24 cellular contexts compared by ENCODE assay signal in the genomic region with DNA sequence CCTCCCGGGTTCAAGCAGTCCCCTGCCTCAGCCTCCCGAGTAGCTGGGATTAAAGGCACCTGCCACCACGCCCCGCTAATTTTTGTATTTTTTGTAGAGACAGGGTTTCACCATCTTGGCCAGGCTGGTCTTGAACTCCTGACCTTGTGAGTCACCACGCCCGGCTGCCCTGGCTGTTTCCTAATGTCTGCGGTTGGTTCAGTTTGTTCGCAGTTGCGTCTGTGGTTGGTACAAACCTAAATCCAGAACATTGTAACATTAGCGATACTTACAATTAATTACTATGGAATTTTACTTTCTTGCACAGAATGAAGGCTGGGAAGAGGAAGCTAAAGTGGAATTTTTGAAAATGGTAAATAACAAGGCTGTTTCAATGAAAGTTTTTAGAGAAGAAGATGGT. TPM values are rescaled to one million over a fixed set of nuclear protein-coding genes. Genes with fewer than 3 reads are reported as not detected.
DNase-seq lines count a peak whose midpoint lies in the region; ATAC-seq, FAIRE-seq and TF ChIP-seq lines count a peak whose summit lies in the region.
"Had no signal": no experiment of that assay in that cellular context is flagged by ENCODE, and none has a peak within 500 bp of the region (broad histone marks: within the 10 kb centered on the region; RNA-seq: fewer than 3 reads in every experiment).

No MANE protein-coding gene starts in this region.

- H3K27me3 ChIP-seq in mammary epithelial cell (ENCODE audit: insufficient read depth, low read length), result peaks cover 3% of the 10 kb centered on the region
- no peaks in the 10 kb centered on the region for H3K27me3 ChIP-seq in HepG2 (ENCODE audit: control insufficient read depth in 1 of 2, insufficient read depth in 2 of 2, low read length in 2 of 2)
- no peaks in the 10 kb centered on the region for H3K27me3 ChIP-seq in adrenal gland
- H3K27me3 ChIP-seq: testis had no signal

- H3K4me2 ChIP-seq in mammary epithelial cell (ENCODE audit: insufficient read depth, low read depth, low read length), result no peak overlapping the region
- H3K4me2 ChIP-seq in HepG2 (ENCODE audit: low read depth, low read length), result no peak overlapping the region

- no peak for TF ChIP-seq POLR2A in HepG2 (IDR thresholded peaks at IDR 0.05; ENCODE audit: insufficient read depth in 1 of 2, low read depth in 2 of 2, low read length in 2 of 2)
- TF ChIP-seq POLR2A in adrenal gland (IDR thresholded peaks at IDR 0.05), result no peak

- H3K79me2 ChIP-seq in mammary epithelial cell (ENCODE audit: insufficient read depth, low read length), result no peaks in the 10 kb centered on the region
- H3K79me2 ChIP-seq in HepG2 (ENCODE audit: insufficient read depth, low read length), result no peaks in the 10 kb centered on the region

- H3K9me3 ChIP-seq in mammary epithelial cell (replicated peaks; ENCODE audit: insufficient read depth, low read length), result no peaks in the 10 kb centered on the region
- no peaks in the 10 kb centered on the region for H3K9me3 ChIP-seq in HepG2 (ENCODE audit: low read length)
- no peaks in the 10 kb centered on the region for H3K9me3 ChIP-seq in adrenal gland (replicated peaks in 1 of 3)
- H3K9me3 ChIP-seq: testis had no signal

- ATAC-seq in HepG2 (no peak), HG02885 (IDR thresholded peaks at IDR 0.05; ENCODE audit: poor library complexity, unreplicated experiment) (no peak), omental fat pad (ENCODE audit: low FRiP score) (no peak)
- ATAC-seq: activated naive CD4-positive, alpha-beta T cell treated with anti-CD3 and anti-CD28 coated beads, Interleukin-2, amount 50 U/mL, for 72 hours; right cardiac atrium; stimulated activated effector memory CD8-positive, alpha-beta T cell treated with anti-CD3 and anti-CD28 coated beads, Interleukin-12 subunit alpha, Interleukin-12 subunit beta, amount 100 ng/mL, for 72 hours; WTC11 had no signal

- dilution Hi-C loops in mammary epithelial cell (cut with HindIII; ENCODE audit: low sequenced_read_pairs), result no loop called here

- DNase-seq in SKM-1 treated with dmso at 0.1 percent for 144 hours (lab: John Stamatoyannopoulos, UW; ENCODE audit: unreplicated experiment), result peak; percentile 19
- no peak for DNase-seq in SKM-1 (lab: John Stamatoyannopoulos, UW; ENCODE audit: unreplicated experiment)
- DNase-seq in NOMO-1 treated with dmso at 0.1 percent for 144 hours (lab: John Stamatoyannopoulos, UW; ENCODE audit: unreplicated experiment), result peak; percentile 64
- DNase-seq in mammary epithelial cell, result peak; percentile 39
- DNase-seq in HepG2 (ENCODE audit: low spot score), result no peak
- no peak for DNase-seq in adrenal gland
- DNase-seq in omental fat pad (ENCODE audit: low spot score), result no peak
- DNase-seq: activated CD4-positive, alpha-beta memory T cell treated with anti-CD3 and anti-CD28 coated beads, Interleukin-2, amount 10 ng/mL, durations not matched to agents 7 days and 5 days; activated T-cell treated with anti-CD3 and anti-CD28 coated beads, Interleukin-2, amount 50 U/mL, for 48 hours; H7; NCI-H69; occipital lobe; right cardiac atrium; stimulated activated CD4-positive, alpha-beta T cell treated with anti-CD3 and anti-CD28 coated beads, Interleukin-15, amount 100 ng/mL, for 24 hours; testis had no signal

- no peaks in the 10 kb centered on the region for H3K36me3 ChIP-seq in mammary epithelial cell (ENCODE audit: insufficient read depth, low read length)
- H3K36me3 ChIP-seq in HepG2 (replicated peaks in 1 of 2; ENCODE audit: control insufficient read depth in 1 of 2, insufficient read depth in 2 of 2, low read length in 2 of 2), result no peaks in the 10 kb centered on the region
- no peaks in the 10 kb centered on the region for H3K36me3 ChIP-seq in adrenal gland (replicated peaks in 1 of 2)

- no peak for TF ChIP-seq RAD21 in HepG2 (CRISPR knock-in tag; IDR thresholded peaks at IDR 0.05)

- POLR2A ChIA-PET in HepG2 (lab: Yijun Ruan, JAX), result no interaction called here

- BruUV-seq in mammary epithelial cell (replicated peaks; lab: Mats Ljungman, UMichigan) (no TSS peak), HepG2 (replicated peaks; lab: Mats Ljungman, UMichigan) (no TSS peak)

- H2AFZ ChIP-seq in mammary epithelial cell (ENCODE audit: low read depth, low read length) (no peak overlapping the region), HepG2 (ENCODE audit: low read length) (no peak overlapping the region)

- CTCF ChIA-PET in mammary epithelial cell (lab: Charles Lee; ENCODE audit: low non-redundant PET) (no interaction called here), HepG2 (lab: Yijun Ruan, JAX; ENCODE audit: low intra/inter-chr PET ratio, low total read pairs) (no interaction called here)

- no peak for TF ChIP-seq CTCF in mammary epithelial cell (conservative IDR thresholded peaks at IDR 0.05 in 1 of 2, IDR thresholded peaks at IDR 0.05 in 1 of 2; ENCODE audit: extremely low read depth in 1 of 2, insufficient read depth in 1 of 2, low read depth in 1 of 2, low read length in 2 of 2)
- TF ChIP-seq CTCF in HepG2 (CRISPR knock-in tag; IDR thresholded peaks at IDR 0.05), result no peak
- TF ChIP-seq CTCF in adrenal gland (IDR thresholded peaks at IDR 0.05), result no peak
- TF ChIP-seq CTCF in omental fat pad (IDR thresholded peaks at IDR 0.05), result no peak

- TF ChIP-seq EP300 in HepG2 (IDR thresholded peaks at IDR 0.05; ENCODE audit: low read depth in 2 of 2, low read length in 2 of 2) (no peak), HepG2 (CRISPR knock-in tag; IDR thresholded peaks at IDR 0.05; ENCODE audit: borderline replicate concordance) (no peak)

- H4K20me1 ChIP-seq in mammary epithelial cell (ENCODE audit: insufficient read depth, low read length) (no peaks in the 10 kb centered on the region), HepG2 (ENCODE audit: insufficient read depth, low read length) (no peaks in the 10 kb centered on the region)

- WGBS in mammary epithelial cell (ENCODE audit: low coverage, missing lambda C conversion rate), result 69% methylated on average over 7 of the region's 10 CpGs
- WGBS in HepG2 (ENCODE audit: low lambda C conversion rate), result 40% methylated on average over 10 of the region's 10 CpGs
- 67 to 77% (median 73%) methylated on average over 10 of the region's 10 CpGs for WGBS in adrenal gland, 4 donors

- H3K9ac ChIP-seq in mammary epithelial cell (ENCODE audit: insufficient read depth, low read length) (no peak overlapping the region), HepG2 (ENCODE audit: insufficient read depth, low read depth, low read length) (no peak overlapping the region)

- in situ Hi-C loops in mammary epithelial cell (cut with MboI; ENCODE audit: low sequenced_read_pairs in 2 of 2) (no loop called here), HepG2 (cut with HindIII; ENCODE audit: extremely low pct_ligation_motif_present, low pct_unique_long_range_greater_than_20kb) (no loop called here)

- H3K4me1 ChIP-seq in mammary epithelial cell (ENCODE audit: insufficient read depth, low read length) (no peaks in the 10 kb centered on the region), HepG2 (ENCODE audit: insufficient read depth, low read length) (no peaks in the 10 kb centered on the region), adrenal gland (replicated peaks in 1 of 2) (no peaks in the 10 kb centered on the region)
- H3K4me1 ChIP-seq: testis had no signal

- no peak overlapping the region for H3K4me3 ChIP-seq in mammary epithelial cell (replicated peaks in 1 of 3; ENCODE audit: insufficient read depth in 1 of 3, low read depth in 2 of 3, low read length in 3 of 3)
- H3K4me3 ChIP-seq in HepG2 (replicated peaks in 1 of 3; ENCODE audit: insufficient read depth in 1 of 3, low read depth in 2 of 3, low read length in 3 of 3), result no peak overlapping the region
- no peak overlapping the region for H3K4me3 ChIP-seq in adrenal gland
- H3K4me3 ChIP-seq: testis had no signal

- intact Hi-C loops in mammary epithelial cell (cut with micrococcal nuclease) (no loop called here), HepG2 (cut with micrococcal nuclease; ENCODE audit: unreplicated experiment) (no loop called here), adrenal gland (cut with DNase I) (no loop called here)

- no peak for FAIRE-seq in HepG2 (lab: Jason Lieb, UNC)

- H3K27ac ChIP-seq in mammary epithelial cell (ENCODE audit: insufficient read depth, low read depth, low read length) (no peak overlapping the region), HepG2 (ENCODE audit: extremely low read length, insufficient read depth, low read length) (no peak overlapping the region), adrenal gland (no peak overlapping the region)
- H3K27ac ChIP-seq: epithelial cell of prostate, HL-60, testis had no signal

TF ChIP-seq in HepG2, 621 proteins besides CTCF, POLR2A, EP300 and RAD21 (continues in another document):
- TF ChIP-seq HOXA7 (CRISPR knock-in tag; IDR thresholded peaks at IDR 0.05), result no peak
- TF ChIP-seq PAWR (CRISPR knock-in tag; IDR thresholded peaks at IDR 0.05; ENCODE audit: borderline replicate concordance), result no peak
- no peak for TF ChIP-seq ZNF891 (CRISPR knock-in tag; IDR thresholded peaks at IDR 0.05)

RNA-seq across cellular contexts. Expression of gene RNF17, which starts 38.1 kb away (rescaled TPM):
- total RNA-seq in mammary epithelial cell (not detected), HepG2 (2016; rRNA removed; fragmentation: Illumina TruSeq; extraction: Trizol) (not detected in 2 replicates), adrenal gland (not detected), omental fat pad (under 1 TPM in 2 of 4 donors, not detected in 2; 0.28 to 0.32 TPM)
- polyA plus RNA-seq in mammary epithelial cell (not detected), HepG2 (2011; rRNA removed) (not detected in 2 replicates), adrenal gland (not detected)
- not detected for polyA minus RNA-seq in mammary epithelial cell
- not detected in 2 replicates for total RNA-seq in HepG2 (2016; cell fraction: cytosol; rRNA removed; fragmentation: Illumina TruSeq; extraction: Trizol; ENCODE audit: low read depth)
- not detected in 2 replicates for total RNA-seq in HepG2 (2016; cell fraction: insoluble cytoplasmic fraction; rRNA removed; fragmentation: Illumina TruSeq; extraction: Trizol)
- total RNA-seq in HepG2 (2016; cell fraction: membrane; rRNA removed; fragmentation: Illumina TruSeq; extraction: Trizol), result not detected in 2 replicates
- not detected in 2 replicates for total RNA-seq in HepG2 (2016; cell fraction: nucleus; rRNA removed; fragmentation: Illumina TruSeq; extraction: Trizol)
- not detected in 2 replicates for polyA plus RNA-seq in HepG2 (2011; cell fraction: cytosol; rRNA removed)
- not detected in 2 replicates for polyA plus RNA-seq in HepG2 (2011; cell fraction: nucleus; rRNA removed)
- not detected in 2 replicates for polyA plus RNA-seq in HepG2 (2012)
- polyA plus RNA-seq in HepG2 (2016; cell fraction: cytosol; fragmentation: Illumina TruSeq; extraction: Trizol; ENCODE audit: low read depth), result not detected in 2 replicates
- not detected in 2 replicates for polyA plus RNA-seq in HepG2 (2016; cell fraction: insoluble cytoplasmic fraction; fragmentation: Illumina TruSeq; extraction: Trizol; ENCODE audit: low read depth)
- polyA plus RNA-seq in HepG2 (2016; cell fraction: membrane; fragmentation: Illumina TruSeq; extraction: Trizol; ENCODE audit: low read depth), result not detected in 2 replicates
- polyA plus RNA-seq in HepG2 (2016; cell fraction: nucleus; fragmentation: Illumina TruSeq; extraction: Trizol; ENCODE audit: insufficient read depth, low read depth), result not detected in 2 replicates
- polyA minus RNA-seq in HepG2 (2011; rRNA and poly(A)+ RNA removed; ENCODE audit: low replicate concordance), result not detected in 2 replicates
- not detected in 2 replicates for polyA minus RNA-seq in HepG2 (2011; cell fraction: cytosol; rRNA and poly(A)+ RNA removed)
- polyA minus RNA-seq in HepG2 (2011; cell fraction: nucleus; rRNA and poly(A)+ RNA removed), result not detected in 2 replicates
- total RNA-seq: activated CD4-positive, alpha-beta memory T cell treated with anti-CD3 and anti-CD28 coated beads, Interleukin-2, amount 10 ng/mL, durations not matched to agents 7 days and 5 days; H7; occipital lobe; T-helper 1 cell treated with Interleukin-12 subunit alpha and Interleukin-12 subunit beta and Interleukin-4 antibody, amounts not matched to agents 30 ng/mL and 1 ng/mL, for 36 hours; WTC11 had no signal
- polyA plus RNA-seq: CD14-positive monocyte, liver, right cardiac atrium had no signal

Comparison
In these comparisons a context has a peak if more than half of its experiments do, and no peak if none do; other contexts are left out.
1. DNase-seq: peak in SKM-1 treated with dmso at 0.1 percent for 144 hours (single experiment), NOMO-1 treated with dmso at 0.1 percent for 144 hours (single experiment) and mammary epithelial cell (single experiment); none in SKM-1 (single experiment), HepG2 (single experiment), adrenal gland (0 of 7) and omental fat pad (single experiment).